In the genomic region with DNA sequence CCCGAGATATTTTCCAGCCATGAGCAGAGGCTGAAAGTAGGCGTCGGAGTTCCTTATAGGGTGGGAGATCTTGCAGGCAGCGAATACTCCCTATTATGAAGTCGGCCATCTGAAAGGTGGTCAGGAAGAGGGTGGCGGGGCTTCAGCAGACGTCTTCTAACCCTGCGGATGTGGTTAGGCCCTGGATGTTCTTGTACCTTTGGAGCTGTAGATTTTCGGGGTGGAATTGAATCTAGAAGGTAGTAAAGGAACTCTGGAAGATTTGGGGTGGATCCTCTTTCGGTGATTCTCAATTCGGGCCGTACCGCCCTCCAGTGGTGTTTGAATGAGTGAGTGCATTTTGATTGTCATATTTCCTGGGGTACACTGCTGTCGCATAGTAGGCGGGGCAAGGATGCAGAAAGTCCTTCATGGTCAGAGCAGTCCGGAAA, we compare ENCODE assay signal across 8 cellular contexts.
A peak's percentile ranks its signal among the peaks of the same experiment; 100 is the strongest.
DNase-seq lines count a peak whose midpoint lies in the region; ATAC-seq lines count a peak whose summit lies in the region.

No MANE protein-coding gene starts in this region.

- DNase-seq in CD1c-positive myeloid dendritic cell (ENCODE audit: extremely low spot score) (peak; percentile 81), NCI-H524 (lab: John Stamatoyannopoulos, UW) (peak; percentile 58 to 76), ecto neural progenitor cell (ENCODE audit: low spot score) (peak; percentile 63), medulla oblongata (ENCODE audit: extremely low spot score) (peak; percentile 85)
- peak; percentile 50 to 54 for DNase-seq in activated CD4-positive, alpha-beta T cell treated with anti-CD3 and anti-CD28 coated beads, Interleukin-2, amount 50 U/mL, for 4 hours
- peak; percentile 17 for DNase-seq in stimulated activated CD8-positive, alpha-beta memory T cell treated with anti-CD3 and anti-CD28 coated beads, Interleukin-15, amount 100 ng/mL, for 1 hour (ENCODE audit: low read depth)

- ATAC-seq in GM19328 (IDR thresholded peaks at IDR 0.05; ENCODE audit: unreplicated experiment) (peak; percentile 60), HG03460 (IDR thresholded peaks at IDR 0.05; ENCODE audit: unreplicated experiment) (peak; percentile 78)

Comparison
In these comparisons a context has a peak if more than half of its experiments do, and no peak if none do; other contexts are left out.
1. Peak in every context shown above with its lines: DNase-seq and ATAC-seq.
2. DNase-seq: peak in every context shown above with its lines; median percentile 85 in medulla oblongata; 81 in CD1c-positive myeloid dendritic cell; 67 in NCI-H524; 63 in ecto neural progenitor cell; 52 in activated CD4-positive, alpha-beta T cell treated with anti-CD3 and anti-CD28 coated beads, Interleukin-2, amount 50 U/mL, for 4 hours; 17 in stimulated activated CD8-positive, alpha-beta memory T cell treated with anti-CD3 and anti-CD28 coated beads, Interleukin-15, amount 100 ng/mL, for 1 hour.